31 cellular contexts compared by ENCODE assay signal in genomic region chr3:123785602-123786001, GRCh38.
"Had no signal": no experiment of that assay in that cellular context is flagged by ENCODE, and none has a peak within 500 bp of the region (broad histone marks: within the 10 kb centered on the region; RNA-seq: fewer than 3 reads in every experiment).

No MANE protein-coding gene starts in this region.

- H3K4me1 ChIP-seq: parathyroid adenoma, psoas muscle, testis had no signal

- H2AFZ ChIP-seq: neural progenitor cell, parathyroid adenoma had no signal

- H3K4me3 ChIP-seq: neural progenitor cell, ovary, psoas muscle, skin epidermis, smooth muscle cell, spleen, suprapubic skin, testis, tibial artery, transverse colon, upper lobe of right lung, vagina had no signal

- H3K9me3 Mint-ChIP-seq: natural killer cell; nephron; neural progenitor cell; stimulated activated memory B cell treated with anti-CD40 and anti-IgM and Interleukin-4, amounts not matched to agents 10 μg/mL and 1 μg/mL and 100 μg/mL, for 72 hours; stimulated activated naive CD8-positive, alpha-beta T cell treated with anti-CD3 and anti-CD28 coated beads, Interleukin-15, amount 100 ng/mL, for 72 hours; type B pancreatic cell had no signal

- H3K4me3 Mint-ChIP-seq: natural killer cell; nephron; neural progenitor cell; stimulated activated memory B cell treated with anti-CD40 and anti-IgM and Interleukin-4, amounts not matched to agents 10 μg/mL and 1 μg/mL and 100 μg/mL, for 72 hours; stimulated activated naive CD8-positive, alpha-beta T cell treated with anti-CD3 and anti-CD28 coated beads, Interleukin-15, amount 100 ng/mL, for 72 hours; type B pancreatic cell had no signal

- H3K27ac Mint-ChIP-seq: natural killer cell; nephron; neural progenitor cell; progenitor cell of endocrine pancreas; stimulated activated memory B cell treated with anti-CD40 and anti-IgM and Interleukin-4, amounts not matched to agents 10 μg/mL and 1 μg/mL and 100 μg/mL, for 72 hours; stimulated activated naive CD8-positive, alpha-beta T cell treated with anti-CD3 and anti-CD28 coated beads, Interleukin-15, amount 100 ng/mL, for 72 hours; type B pancreatic cell had no signal

- H3K36me3 ChIP-seq: neural progenitor cell, ovary, spleen, suprapubic skin, transverse colon, upper lobe of right lung, vagina had no signal

- H3K27ac ChIP-seq: neural progenitor cell, ovary, parathyroid adenoma, psoas muscle, skin epidermis, spleen, suprapubic skin, testis, tibial artery, upper lobe of right lung, vagina had no signal

- DNase-seq: natural killer cell; occipital lobe; ovary; posterior cingulate gyrus; psoas muscle; right cardiac atrium; spleen; stimulated activated CD4-positive, alpha-beta T cell treated with anti-CD3 and anti-CD28 coated beads, Interleukin-12 subunit alpha, Interleukin-12 subunit beta, amount 100 ng/mL, for 4 hours; stimulated activated CD4-positive, alpha-beta T cell treated with anti-CD3 and anti-CD28 coated beads, Interleukin-1b, Interleukin-23, amount 100 ng/mL, for 48 hours; stimulated activated CD4-positive, alpha-beta T cell treated with anti-CD3 and anti-CD28 coated beads, Interleukin-4, amount 100 ng/mL, for 1 hour; stimulated activated CD4-positive, alpha-beta T cell treated with anti-CD3 and anti-CD28 coated beads, Interleukin-4, amount 100 ng/mL, for 4 hours; stimulated activated CD8-positive, alpha-beta memory T cell treated with anti-CD3 and anti-CD28 coated beads, Interleukin-4, amount 100 ng/mL, for 48 hours; stimulated activated naive CD4-positive, alpha-beta T cell; stimulated activated naive CD8-positive, alpha-beta T cell treated with anti-CD3 and anti-CD28 coated beads, Interleukin-15, amount 100 ng/mL, for 72 hours; stimulated activated naive CD8-positive, alpha-beta T cell treated with anti-CD3 and anti-CD28 coated beads, Interleukin-15, Interleukin-2, amounts not matched to agents 100 U/mL and 50 U/mL, for 24 hours; substantia nigra; testis; tibial artery; transverse colon; upper lobe of right lung had no signal

- H3K4me1 Mint-ChIP-seq: natural killer cell; stimulated activated memory B cell treated with anti-CD40 and anti-IgM and Interleukin-4, amounts not matched to agents 10 μg/mL and 1 μg/mL and 100 μg/mL, for 72 hours; stimulated activated naive CD8-positive, alpha-beta T cell treated with anti-CD3 and anti-CD28 coated beads, Interleukin-15, amount 100 ng/mL, for 72 hours had no signal

- H3K9me3 ChIP-seq: ovary, psoas muscle, spleen, suprapubic skin, testis, tibial artery, transverse colon, upper lobe of right lung, vagina had no signal

- H3K79me2 ChIP-seq: parathyroid adenoma had no signal

- ATAC-seq: natural killer cell; psoas muscle; right cardiac atrium; sciatic nerve; stimulated activated memory B cell treated with anti-CD40 and anti-IgM and Interleukin-4, amounts not matched to agents 10 μg/mL and 1 μg/mL and 100 μg/mL, for 72 hours; stimulated activated naive CD8-positive, alpha-beta T cell treated with anti-CD3 and anti-CD28 coated beads, Interleukin-15, amount 100 ng/mL, for 72 hours; stimulated activated naive CD8-positive, alpha-beta T cell treated with anti-CD3 and anti-CD28 coated beads, Interleukin-15, Interleukin-2, amounts not matched to agents 100 U/mL and 50 U/mL, for 24 hours; upper lobe of right lung had no signal

- H3K4me2 ChIP-seq: neural progenitor cell, smooth muscle cell had no signal

- H3K36me3 Mint-ChIP-seq: natural killer cell; stimulated activated memory B cell treated with anti-CD40 and anti-IgM and Interleukin-4, amounts not matched to agents 10 μg/mL and 1 μg/mL and 100 μg/mL, for 72 hours; type B pancreatic cell had no signal

- H3K9ac ChIP-seq: neural progenitor cell, parathyroid adenoma had no signal

- H3K27me3 ChIP-seq: neural progenitor cell, ovary, spleen, suprapubic skin, testis, tibial artery, transverse colon, upper lobe of right lung, vagina had no signal
